In the genomic region with DNA sequence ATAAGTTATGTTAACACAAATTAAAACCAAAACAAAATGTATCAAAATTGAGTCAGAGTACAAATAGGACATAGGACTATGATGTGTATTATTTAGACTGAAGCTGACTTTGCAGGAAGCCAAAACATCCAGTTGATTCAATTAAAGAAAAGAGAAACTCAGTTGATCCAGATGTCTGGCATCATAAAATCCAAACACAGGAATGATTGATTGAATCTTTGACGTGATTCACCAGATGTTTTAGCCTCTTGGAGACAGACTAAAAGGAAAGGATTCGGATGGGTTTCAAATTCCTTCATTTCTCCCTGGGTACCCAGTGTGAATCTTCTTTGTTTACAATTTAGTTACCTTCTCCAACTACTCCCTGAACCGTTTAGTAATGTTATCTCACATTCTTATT, we compare ENCODE assay signal across 1 cellular context.
TF ChIP-seq lines count a peak whose summit lies in the region.

No MANE protein-coding gene starts in this region.

TF ChIP-seq in IMR-90, 13 proteins besides CTCF, POLR2A, EP300 and RAD21:
- TF ChIP-seq FOS (IDR thresholded peaks at IDR 0.05; ENCODE audit: low read depth, low read length), result no peak
- no peak for TF ChIP-seq MXI1 (IDR thresholded peaks at IDR 0.05; ENCODE audit: borderline replicate concordance, low read depth, low read length)
- no peak for TF ChIP-seq SMC3 (IDR thresholded peaks at IDR 0.05; ENCODE audit: low read depth, low read length)
- TF ChIP-seq CEBPB (IDR thresholded peaks at IDR 0.05; ENCODE audit: low read depth, low read length), result no peak
- no peak for TF ChIP-seq USF2 (IDR thresholded peaks at IDR 0.05; ENCODE audit: low read depth, low read length)
- no peak for TF ChIP-seq RFX5 (IDR thresholded peaks at IDR 0.05; ENCODE audit: low read depth, low read length)
- TF ChIP-seq RCOR1 (IDR thresholded peaks at IDR 0.05; ENCODE audit: insufficient replicate concordance, low read length), result no peak
- no peak for TF ChIP-seq CHD1 (IDR thresholded peaks at IDR 0.05; ENCODE audit: low read depth, low read length)
- TF ChIP-seq MAFK (IDR thresholded peaks at IDR 0.05; ENCODE audit: low read depth, low read length), result no peak
- no peak for TF ChIP-seq MAZ (IDR thresholded peaks at IDR 0.05; ENCODE audit: borderline replicate concordance, low read depth, low read length)
- no peak for TF ChIP-seq NFE2L2 (IDR thresholded peaks at IDR 0.05; ENCODE audit: low read depth, low read length)
- no peak for TF ChIP-seq BHLHE40 (IDR thresholded peaks at IDR 0.05; ENCODE audit: low read depth, low read length)
- TF ChIP-seq ELK1 (IDR thresholded peaks at IDR 0.05; ENCODE audit: borderline replicate concordance, low read depth, low read length), result no peak
